In the genomic region with DNA sequence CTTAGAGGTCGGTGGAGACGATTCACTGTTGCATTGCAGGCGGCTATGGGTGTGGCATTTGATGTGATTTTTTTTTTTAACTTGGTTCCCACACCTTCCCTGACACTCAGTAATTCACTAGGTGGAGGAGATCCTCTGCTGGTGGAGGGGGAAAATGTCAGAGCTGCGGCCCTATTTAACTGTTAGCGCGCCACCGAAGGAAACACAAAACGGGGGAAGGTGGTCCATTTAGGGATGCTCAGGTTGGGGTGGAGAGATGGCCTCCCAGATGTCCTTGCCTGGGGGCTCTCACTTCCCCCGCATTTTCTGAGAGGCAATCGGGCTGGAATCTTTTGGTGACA, we compare ENCODE assay signal across 1 cellular context.
TF ChIP-seq lines count a peak whose summit lies in the region.

No MANE protein-coding gene starts in this region.

TF ChIP-seq in SK-N-SH, 30 proteins besides CTCF, POLR2A, EP300 and RAD21 (continued from another document):
- TF ChIP-seq, protein P1, sequence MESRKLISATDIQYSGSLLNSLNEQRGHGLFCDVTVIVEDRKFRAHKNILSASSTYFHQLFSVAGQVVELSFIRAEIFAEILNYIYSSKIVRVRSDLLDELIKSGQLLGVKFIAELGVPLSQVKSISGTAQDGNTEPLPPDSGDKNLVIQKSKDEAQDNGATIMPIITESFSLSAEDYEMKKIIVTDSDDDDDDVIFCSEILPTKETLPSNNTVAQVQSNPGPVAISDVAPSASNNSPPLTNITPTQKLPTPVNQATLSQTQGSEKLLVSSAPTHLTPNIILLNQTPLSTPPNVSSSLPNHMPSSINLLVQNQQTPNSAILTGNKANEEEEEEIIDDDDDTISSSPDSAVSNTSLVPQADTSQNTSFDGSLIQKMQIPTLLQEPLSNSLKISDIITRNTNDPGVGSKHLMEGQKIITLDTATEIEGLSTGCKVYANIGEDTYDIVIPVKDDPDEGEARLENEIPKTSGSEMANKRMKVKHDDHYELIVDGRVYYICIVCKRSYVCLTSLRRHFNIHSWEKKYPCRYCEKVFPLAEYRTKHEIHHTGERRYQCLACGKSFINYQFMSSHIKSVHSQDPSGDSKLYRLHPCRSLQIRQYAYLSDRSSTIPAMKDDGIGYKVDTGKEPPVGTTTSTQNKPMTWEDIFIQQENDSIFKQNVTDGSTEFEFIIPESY (IDR thresholded peaks at IDR 0.05; ENCODE audit: borderline replicate concordance, low read depth): no peak
- TF ChIP-seq FOXJ3 (CRISPR knock-in tag; IDR thresholded peaks at IDR 0.05) (no peak), CHD2 (IDR thresholded peaks at IDR 0.05; ENCODE audit: low read length, partially characterized antibody) (no peak), YY1 (IDR thresholded peaks at IDR 0.05; ENCODE audit: low read depth) (no peak), GABPA (IDR thresholded peaks at IDR 0.05; ENCODE audit: low read depth) (no peak), GATA2 (CRISPR knock-in tag; IDR thresholded peaks at IDR 0.05) (no peak), NFIC (IDR thresholded peaks at IDR 0.05; ENCODE audit: borderline replicate concordance) (no peak)
